Comparison of ENCODE assay signal across 8 cellular contexts in genomic region chr22:46352691-46353386, GRCh38. TPM values are rescaled to one million over a fixed set of nuclear protein-coding genes. Genes with fewer than 3 reads are reported as not detected.
DNase-seq lines count a peak whose midpoint lies in the region; ATAC-seq and TF ChIP-seq lines count a peak whose summit lies in the region.

No MANE protein-coding gene starts in this region.

- 50 to 57% methylated on average over 12 to 20 of the region's 20 CpGs for WGBS in body of pancreas, 2 donors

- ATAC-seq in body of pancreas (peak; percentile 89), lower lobe of right lung (peak; percentile 74 to 82), GM21528 (IDR thresholded peaks at IDR 0.05; ENCODE audit: low FRiP score, unreplicated experiment) (no peak), HG03439 (IDR thresholded peaks at IDR 0.05; ENCODE audit: unreplicated experiment) (no peak)

- no peaks in the 10 kb centered on the region for H3K79me2 ChIP-seq in Loucy (ENCODE audit: insufficient read depth, low read length)

- H3K4me3 ChIP-seq in Loucy (ENCODE audit: low read length, poor library complexity, severe bottlenecking): no peak overlapping the region
- H3K4me3 ChIP-seq in body of pancreas: no peak overlapping the region
- no peak overlapping the region for H3K4me3 ChIP-seq in lower lobe of right lung

- H3K4me1 ChIP-seq in Loucy (ENCODE audit: insufficient read depth, low read length, poor library complexity, severe bottlenecking) (peaks cover 13% of the 10 kb centered on the region), body of pancreas (peaks cover 69% of the 10 kb centered on the region), lower lobe of right lung (peaks cover 6% of the 10 kb centered on the region)

- H2AFZ ChIP-seq in Loucy (ENCODE audit: low read length): no peak overlapping the region

- H4K20me1 ChIP-seq in Loucy (ENCODE audit: insufficient read depth, low read length, poor library complexity, severe bottlenecking): peaks cover 6% of the 10 kb centered on the region

- H3K27ac ChIP-seq in body of pancreas (peak overlapping the region; percentile 66 to 72 (median 69)), lower lobe of right lung (peak overlapping the region; percentile 4)

- peak in 1 of 3 donors; percentile 18 for TF ChIP-seq POLR2A in body of pancreas (IDR thresholded peaks at IDR 0.05)

- H3K9me3 ChIP-seq in Loucy (ENCODE audit: insufficient read depth, low read depth, low read length): no peaks in the 10 kb centered on the region
- H3K9me3 ChIP-seq in body of pancreas: no peaks in the 10 kb centered on the region
- H3K9me3 ChIP-seq in lower lobe of right lung: no peaks in the 10 kb centered on the region

- no peaks in the 10 kb centered on the region for H3K9me2 ChIP-seq in Loucy (replicated peaks; ENCODE audit: low read depth, low read length)

- no peaks in the 10 kb centered on the region for H3F3A ChIP-seq in Loucy (ENCODE audit: low read depth)

- TF ChIP-seq CTCF in Loucy (conservative IDR thresholded peaks at IDR 0.05; ENCODE audit: low read length): no peak
- peak in 1 of 7 experiments; percentile 5 for TF ChIP-seq CTCF in body of pancreas (IDR thresholded peaks at IDR 0.05)
- no peak for TF ChIP-seq CTCF in lower lobe of right lung (IDR thresholded peaks at IDR 0.05)

- H3K9ac ChIP-seq in Loucy (ENCODE audit: low read depth, low read length, poor library complexity, severe bottlenecking): no peak overlapping the region

- H3K4me2 ChIP-seq in Loucy (ENCODE audit: low read depth, low read length, poor library complexity, severe bottlenecking): peak overlapping the region; percentile 33

- H3K36me3 ChIP-seq in Loucy (ENCODE audit: insufficient read depth, low read length) (peaks cover 80% of the 10 kb centered on the region; the same call in 1 of the 2 replicates), body of pancreas (replicated peaks in 1 of 2; ENCODE audit: insufficient read depth in 1 of 2, low read depth in 2 of 2) (peaks cover 9 to 15% of the 10 kb centered on the region in 2 donors), lower lobe of right lung (peaks cover 98% of the 10 kb centered on the region)

- peak; percentile 88 for DNase-seq in COLO668 (lab: John Stamatoyannopoulos, UW; ENCODE audit: unreplicated experiment)
- peak; percentile 89 to 96 (median 95) for DNase-seq in body of pancreas
- DNase-seq in lower lobe of right lung: peak; percentile 70
- no peak for DNase-seq in iPS-NIHi7 (ENCODE audit: extremely low spot score)
- no peak for DNase-seq in SW 1271 (lab: John Stamatoyannopoulos, UW)

- H3K27me3 ChIP-seq in Loucy (ENCODE audit: insufficient read depth, low read length, poor library complexity, severe bottlenecking) (no peaks in the 10 kb centered on the region), body of pancreas (no peaks in the 10 kb centered on the region), lower lobe of right lung (ENCODE audit: low read depth) (no peaks in the 10 kb centered on the region)

- intact Hi-C loops in body of pancreas (cut with DNase I): no loop called here
- intact Hi-C loops in lower lobe of right lung (cut with DNase I): no loop called here

RNA-seq across cellular contexts. Expression of gene TRMU, which starts 17.3 kb away (rescaled TPM):
- 10 to 100 TPM; 34.2 to 43.5 TPM for total RNA-seq in body of pancreas
- total RNA-seq in lower lobe of right lung: 33.5 TPM

RNA-seq across cellular contexts. Expression of gene GTSE1, which starts 56.2 kb away (rescaled TPM):
- total RNA-seq in body of pancreas (under 1 TPM in 1 of 2 donors, not detected in 1; 0.26 TPM), lower lobe of right lung (1.4 TPM)

Comparison
In these comparisons a context has a peak if more than half of its experiments do, and no peak if none do; other contexts are left out.
1. DNase-seq: peak in COLO668 (single experiment), body of pancreas (4 of 4) and lower lobe of right lung (single experiment); none in iPS-NIHi7 (single experiment) and SW 1271 (0 of 2).
2. ATAC-seq: peak in body of pancreas (single experiment) and lower lobe of right lung (2 of 2); none in GM21528 (single experiment) and HG03439 (single experiment).